3 cellular contexts compared by ENCODE assay signal in the genomic region with DNA sequence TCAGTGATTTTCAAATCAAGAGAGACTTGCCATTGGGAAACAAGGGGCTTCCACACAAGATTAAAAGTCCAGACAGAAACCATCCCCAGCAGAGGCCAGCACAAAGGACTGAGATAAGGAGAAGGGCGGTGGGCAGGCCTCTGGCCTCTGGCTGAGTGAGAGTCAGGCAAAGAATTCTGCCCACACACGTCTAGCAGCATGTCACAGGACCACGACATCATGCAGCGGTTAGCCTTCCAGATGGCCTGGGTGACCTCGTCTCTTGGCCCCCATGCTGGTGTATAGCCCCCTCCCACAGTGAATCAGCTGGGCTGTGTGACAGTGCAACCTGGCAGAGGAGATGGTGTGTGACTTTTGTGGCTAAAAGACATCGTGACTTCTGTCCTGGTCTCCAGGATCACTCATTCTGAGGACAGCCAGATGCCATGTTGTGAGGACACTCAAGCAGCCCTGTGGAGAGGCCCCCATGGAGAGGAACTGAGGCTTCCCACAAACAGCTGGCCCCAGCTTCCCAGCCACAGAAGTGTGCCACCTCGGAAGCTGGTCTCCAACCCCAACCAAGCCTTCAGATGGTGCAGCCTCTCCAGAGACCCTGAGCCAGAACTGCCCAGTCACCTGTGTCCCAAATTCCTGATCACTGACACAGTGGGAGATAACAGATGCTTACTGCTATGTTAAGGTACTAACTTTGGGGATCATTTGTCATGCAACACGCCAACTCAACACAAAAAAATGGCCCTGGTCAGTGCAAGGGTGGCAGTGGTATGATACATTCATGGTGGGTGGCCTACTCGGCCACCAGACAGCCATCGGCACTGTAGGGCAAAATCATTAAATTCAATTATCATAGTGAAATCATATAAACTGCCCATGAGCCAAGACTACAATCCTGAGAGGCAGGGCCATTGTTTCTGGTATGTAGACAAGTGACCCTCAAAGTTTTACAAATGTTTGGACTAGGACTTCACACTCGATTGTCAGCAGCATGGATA.
TF ChIP-seq lines count a peak whose summit lies in the region.

No MANE protein-coding gene starts in this region.

TF ChIP-seq in HEK293, 187 proteins besides CTCF, POLR2A, EP300 and RAD21 (continued from another document):
- TF ChIP-seq, protein P1, sequence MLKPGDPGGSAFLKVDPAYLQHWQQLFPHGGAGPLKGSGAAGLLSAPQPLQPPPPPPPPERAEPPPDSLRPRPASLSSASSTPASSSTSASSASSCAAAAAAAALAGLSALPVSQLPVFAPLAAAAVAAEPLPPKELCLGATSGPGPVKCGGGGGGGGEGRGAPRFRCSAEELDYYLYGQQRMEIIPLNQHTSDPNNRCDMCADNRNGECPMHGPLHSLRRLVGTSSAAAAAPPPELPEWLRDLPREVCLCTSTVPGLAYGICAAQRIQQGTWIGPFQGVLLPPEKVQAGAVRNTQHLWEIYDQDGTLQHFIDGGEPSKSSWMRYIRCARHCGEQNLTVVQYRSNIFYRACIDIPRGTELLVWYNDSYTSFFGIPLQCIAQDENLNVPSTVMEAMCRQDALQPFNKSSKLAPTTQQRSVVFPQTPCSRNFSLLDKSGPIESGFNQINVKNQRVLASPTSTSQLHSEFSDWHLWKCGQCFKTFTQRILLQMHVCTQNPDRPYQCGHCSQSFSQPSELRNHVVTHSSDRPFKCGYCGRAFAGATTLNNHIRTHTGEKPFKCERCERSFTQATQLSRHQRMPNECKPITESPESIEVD (tag by site-specific recombination; IDR thresholded peaks at IDR 0.05) = no peak
- TF ChIP-seq ZNF404 (tag by site-specific recombination; IDR thresholded peaks at IDR 0.05) (no peak), ZNF785 (tag by site-specific recombination; IDR thresholded peaks at IDR 0.05) (no peak), ZNF558 (tag by site-specific recombination; IDR thresholded peaks at IDR 0.05) (no peak), ZNF169 (tag by site-specific recombination; IDR thresholded peaks at IDR 0.05) (no peak), ZNF555 (tag by site-specific recombination; conservative IDR thresholded peaks at IDR 0.05) (no peak), ZNF350 (tag by site-specific recombination; IDR thresholded peaks at IDR 0.05) (no peak), ZNF530 (tag by site-specific recombination; IDR thresholded peaks at IDR 0.05; ENCODE audit: low read depth) (no peak)

TF ChIP-seq in WTC11, 78 proteins besides CTCF, POLR2A, EP300 and RAD21 (continued from another document):
- TF ChIP-seq, protein P2, sequence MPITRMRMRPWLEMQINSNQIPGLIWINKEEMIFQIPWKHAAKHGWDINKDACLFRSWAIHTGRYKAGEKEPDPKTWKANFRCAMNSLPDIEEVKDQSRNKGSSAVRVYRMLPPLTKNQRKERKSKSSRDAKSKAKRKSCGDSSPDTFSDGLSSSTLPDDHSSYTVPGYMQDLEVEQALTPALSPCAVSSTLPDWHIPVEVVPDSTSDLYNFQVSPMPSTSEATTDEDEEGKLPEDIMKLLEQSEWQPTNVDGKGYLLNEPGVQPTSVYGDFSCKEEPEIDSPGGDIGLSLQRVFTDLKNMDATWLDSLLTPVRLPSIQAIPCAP (CRISPR knock-in tag; IDR thresholded peaks at IDR 0.05) = no peak
- TF ChIP-seq ZNF396 (CRISPR knock-in tag; IDR thresholded peaks at IDR 0.05; ENCODE audit: borderline replicate concordance) = no peak
- no peak for TF ChIP-seq FOXP1 (CRISPR knock-in tag; IDR thresholded peaks at IDR 0.05; ENCODE audit: borderline replicate concordance)

TF ChIP-seq in HepG2, 621 proteins besides CTCF, POLR2A, EP300 and RAD21 (continued from another document and continues in another):
- TF ChIP-seq, protein P3, sequence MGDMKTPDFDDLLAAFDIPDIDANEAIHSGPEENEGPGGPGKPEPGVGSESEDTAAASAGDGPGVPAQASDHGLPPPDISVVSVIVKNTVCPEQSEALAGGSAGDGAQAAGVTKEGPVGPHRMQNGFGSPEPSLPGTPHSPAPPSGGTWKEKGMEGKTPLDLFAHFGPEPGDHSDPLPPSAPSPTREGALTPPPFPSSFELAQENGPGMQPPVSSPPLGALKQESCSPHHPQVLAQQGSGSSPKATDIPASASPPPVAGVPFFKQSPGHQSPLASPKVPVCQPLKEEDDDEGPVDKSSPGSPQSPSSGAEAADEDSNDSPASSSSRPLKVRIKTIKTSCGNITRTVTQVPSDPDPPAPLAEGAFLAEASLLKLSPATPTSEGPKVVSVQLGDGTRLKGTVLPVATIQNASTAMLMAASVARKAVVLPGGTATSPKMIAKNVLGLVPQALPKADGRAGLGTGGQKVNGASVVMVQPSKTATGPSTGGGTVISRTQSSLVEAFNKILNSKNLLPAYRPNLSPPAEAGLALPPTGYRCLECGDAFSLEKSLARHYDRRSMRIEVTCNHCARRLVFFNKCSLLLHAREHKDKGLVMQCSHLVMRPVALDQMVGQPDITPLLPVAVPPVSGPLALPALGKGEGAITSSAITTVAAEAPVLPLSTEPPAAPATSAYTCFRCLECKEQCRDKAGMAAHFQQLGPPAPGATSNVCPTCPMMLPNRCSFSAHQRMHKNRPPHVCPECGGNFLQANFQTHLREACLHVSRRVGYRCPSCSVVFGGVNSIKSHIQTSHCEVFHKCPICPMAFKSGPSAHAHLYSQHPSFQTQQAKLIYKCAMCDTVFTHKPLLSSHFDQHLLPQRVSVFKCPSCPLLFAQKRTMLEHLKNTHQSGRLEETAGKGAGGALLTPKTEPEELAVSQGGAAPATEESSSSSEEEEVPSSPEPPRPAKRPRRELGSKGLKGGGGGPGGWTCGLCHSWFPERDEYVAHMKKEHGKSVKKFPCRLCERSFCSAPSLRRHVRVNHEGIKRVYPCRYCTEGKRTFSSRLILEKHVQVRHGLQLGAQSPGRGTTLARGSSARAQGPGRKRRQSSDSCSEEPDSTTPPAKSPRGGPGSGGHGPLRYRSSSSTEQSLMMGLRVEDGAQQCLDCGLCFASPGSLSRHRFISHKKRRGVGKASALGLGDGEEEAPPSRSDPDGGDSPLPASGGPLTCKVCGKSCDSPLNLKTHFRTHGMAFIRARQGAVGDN (CRISPR knock-in tag; IDR thresholded peaks at IDR 0.05) = 0 out of 2 replicates have a peak, but pooled peaks have one; percentile 13
- TF ChIP-seq KLF11 (CRISPR knock-in tag; IDR thresholded peaks at IDR 0.05) (no peak), NR1H2 (CRISPR knock-in tag; IDR thresholded peaks at IDR 0.05; ENCODE audit: borderline replicate concordance, low read depth) (no peak), KMT2B (CRISPR knock-in tag; IDR thresholded peaks at IDR 0.05) (no peak), PRMT3 (CRISPR knock-in tag; IDR thresholded peaks at IDR 0.05; ENCODE audit: borderline replicate concordance, low read depth) (no peak), ZNF30 (CRISPR knock-in tag; IDR thresholded peaks at IDR 0.05) (no peak), ZNF749 (CRISPR knock-in tag; IDR thresholded peaks at IDR 0.05; ENCODE audit: borderline replicate concordance) (no peak), GATAD1 (CRISPR knock-in tag; IDR thresholded peaks at IDR 0.05) (no peak), ZZZ3 (CRISPR knock-in tag; IDR thresholded peaks at IDR 0.05; ENCODE audit: borderline replicate concordance) (no peak), ZNF282 (IDR thresholded peaks at IDR 0.05; ENCODE audit: partially characterized antibody) (no peak), ZBTB38 (CRISPR knock-in tag; IDR thresholded peaks at IDR 0.05) (peak; percentile 34; the same call in 1 of the 2 replicates)
- TF ChIP-seq, protein P4, sequence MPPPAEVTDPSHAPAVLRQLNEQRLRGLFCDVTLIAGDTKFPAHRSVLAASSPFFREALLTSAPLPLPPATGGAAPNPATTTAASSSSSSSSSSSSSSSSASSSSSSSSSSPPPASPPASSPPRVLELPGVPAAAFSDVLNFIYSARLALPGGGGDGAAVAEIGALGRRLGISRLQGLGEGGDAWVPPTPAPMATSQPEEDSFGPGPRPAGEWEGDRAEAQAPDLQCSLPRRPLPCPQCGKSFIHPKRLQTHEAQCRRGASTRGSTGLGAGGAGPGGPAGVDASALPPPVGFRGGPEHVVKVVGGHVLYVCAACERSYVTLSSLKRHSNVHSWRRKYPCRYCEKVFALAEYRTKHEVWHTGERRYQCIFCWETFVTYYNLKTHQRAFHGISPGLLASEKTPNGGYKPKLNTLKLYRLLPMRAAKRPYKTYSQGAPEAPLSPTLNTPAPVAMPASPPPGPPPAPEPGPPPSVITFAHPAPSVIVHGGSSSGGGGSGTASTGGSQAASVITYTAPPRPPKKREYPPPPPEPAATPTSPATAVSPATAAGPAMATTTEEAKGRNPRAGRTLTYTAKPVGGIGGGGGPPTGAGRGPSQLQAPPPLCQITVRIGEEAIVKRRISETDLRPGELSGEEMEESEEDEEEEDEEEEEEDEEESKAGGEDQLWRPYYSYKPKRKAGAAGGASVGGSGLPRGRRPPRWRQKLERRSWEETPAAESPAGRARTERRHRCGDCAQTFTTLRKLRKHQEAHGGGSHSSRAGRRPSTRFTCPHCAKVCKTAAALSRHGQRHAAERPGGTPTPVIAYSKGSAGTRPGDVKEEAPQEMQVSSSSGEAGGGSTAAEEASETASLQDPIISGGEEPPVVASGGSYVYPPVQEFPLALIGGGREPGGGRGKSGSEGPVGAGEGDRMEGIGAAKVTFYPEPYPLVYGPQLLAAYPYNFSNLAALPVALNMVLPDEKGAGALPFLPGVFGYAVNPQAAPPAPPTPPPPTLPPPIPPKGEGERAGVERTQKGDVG (CRISPR knock-in tag; IDR thresholded peaks at IDR 0.05; ENCODE audit: borderline replicate concordance) = 0 out of 2 replicates have a peak, but pooled peaks have one; percentile 47
- TF ChIP-seq, protein P5, sequence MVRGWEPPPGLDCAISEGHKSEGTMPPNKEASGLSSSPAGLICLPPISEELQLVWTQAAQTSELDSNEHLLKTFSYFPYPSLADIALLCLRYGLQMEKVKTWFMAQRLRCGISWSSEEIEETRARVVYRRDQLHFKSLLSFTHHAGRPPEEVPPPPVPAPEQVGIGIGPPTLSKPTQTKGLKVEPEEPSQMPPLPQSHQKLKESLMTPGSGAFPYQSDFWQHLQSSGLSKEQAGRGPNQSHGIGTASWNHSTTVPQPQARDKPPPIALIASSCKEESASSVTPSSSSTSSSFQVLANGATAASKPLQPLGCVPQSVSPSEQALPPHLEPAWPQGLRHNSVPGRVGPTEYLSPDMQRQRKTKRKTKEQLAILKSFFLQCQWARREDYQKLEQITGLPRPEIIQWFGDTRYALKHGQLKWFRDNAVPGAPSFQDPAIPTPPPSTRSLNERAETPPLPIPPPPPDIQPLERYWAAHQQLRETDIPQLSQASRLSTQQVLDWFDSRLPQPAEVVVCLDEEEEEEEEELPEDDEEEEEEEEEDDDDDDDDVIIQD (CRISPR knock-in tag; IDR thresholded peaks at IDR 0.05; ENCODE audit: low read depth) = no peak
- TF ChIP-seq, protein P6, sequence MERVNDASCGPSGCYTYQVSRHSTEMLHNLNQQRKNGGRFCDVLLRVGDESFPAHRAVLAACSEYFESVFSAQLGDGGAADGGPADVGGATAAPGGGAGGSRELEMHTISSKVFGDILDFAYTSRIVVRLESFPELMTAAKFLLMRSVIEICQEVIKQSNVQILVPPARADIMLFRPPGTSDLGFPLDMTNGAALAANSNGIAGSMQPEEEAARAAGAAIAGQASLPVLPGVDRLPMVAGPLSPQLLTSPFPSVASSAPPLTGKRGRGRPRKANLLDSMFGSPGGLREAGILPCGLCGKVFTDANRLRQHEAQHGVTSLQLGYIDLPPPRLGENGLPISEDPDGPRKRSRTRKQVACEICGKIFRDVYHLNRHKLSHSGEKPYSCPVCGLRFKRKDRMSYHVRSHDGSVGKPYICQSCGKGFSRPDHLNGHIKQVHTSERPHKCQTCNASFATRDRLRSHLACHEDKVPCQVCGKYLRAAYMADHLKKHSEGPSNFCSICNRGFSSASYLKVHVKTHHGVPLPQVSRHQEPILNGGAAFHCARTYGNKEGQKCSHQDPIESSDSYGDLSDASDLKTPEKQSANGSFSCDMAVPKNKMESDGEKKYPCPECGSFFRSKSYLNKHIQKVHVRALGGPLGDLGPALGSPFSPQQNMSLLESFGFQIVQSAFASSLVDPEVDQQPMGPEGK (CRISPR knock-in tag; IDR thresholded peaks at IDR 0.05) = 0 out of 2 replicates have a peak, but pooled peaks have one; percentile 31
- TF ChIP-seq, protein P7, sequence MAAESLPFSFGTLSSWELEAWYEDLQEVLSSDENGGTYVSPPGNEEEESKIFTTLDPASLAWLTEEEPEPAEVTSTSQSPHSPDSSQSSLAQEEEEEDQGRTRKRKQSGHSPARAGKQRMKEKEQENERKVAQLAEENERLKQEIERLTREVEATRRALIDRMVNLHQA (CRISPR knock-in tag; IDR thresholded peaks at IDR 0.05) = no peak
- TF ChIP-seq, protein P8, sequence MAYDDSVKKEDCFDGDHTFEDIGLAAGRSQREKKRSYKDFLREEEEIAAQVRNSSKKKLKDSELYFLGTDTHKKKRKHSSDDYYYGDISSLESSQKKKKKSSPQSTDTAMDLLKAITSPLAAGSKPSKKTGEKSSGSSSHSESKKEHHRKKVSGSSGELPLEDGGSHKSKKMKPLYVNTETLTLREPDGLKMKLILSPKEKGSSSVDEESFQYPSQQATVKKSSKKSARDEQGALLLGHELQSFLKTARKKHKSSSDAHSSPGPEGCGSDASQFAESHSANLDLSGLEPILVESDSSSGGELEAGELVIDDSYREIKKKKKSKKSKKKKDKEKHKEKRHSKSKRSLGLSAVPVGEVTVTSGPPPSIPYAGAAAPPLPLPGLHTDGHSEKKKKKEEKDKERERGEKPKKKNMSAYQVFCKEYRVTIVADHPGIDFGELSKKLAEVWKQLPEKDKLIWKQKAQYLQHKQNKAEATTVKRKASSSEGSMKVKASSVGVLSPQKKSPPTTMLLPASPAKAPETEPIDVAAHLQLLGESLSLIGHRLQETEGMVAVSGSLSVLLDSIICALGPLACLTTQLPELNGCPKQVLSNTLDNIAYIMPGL (CRISPR knock-in tag; IDR thresholded peaks at IDR 0.05; ENCODE audit: borderline replicate concordance in 1 of 2, low read depth in 1 of 2) = no peak
- TF ChIP-seq, protein P9, sequence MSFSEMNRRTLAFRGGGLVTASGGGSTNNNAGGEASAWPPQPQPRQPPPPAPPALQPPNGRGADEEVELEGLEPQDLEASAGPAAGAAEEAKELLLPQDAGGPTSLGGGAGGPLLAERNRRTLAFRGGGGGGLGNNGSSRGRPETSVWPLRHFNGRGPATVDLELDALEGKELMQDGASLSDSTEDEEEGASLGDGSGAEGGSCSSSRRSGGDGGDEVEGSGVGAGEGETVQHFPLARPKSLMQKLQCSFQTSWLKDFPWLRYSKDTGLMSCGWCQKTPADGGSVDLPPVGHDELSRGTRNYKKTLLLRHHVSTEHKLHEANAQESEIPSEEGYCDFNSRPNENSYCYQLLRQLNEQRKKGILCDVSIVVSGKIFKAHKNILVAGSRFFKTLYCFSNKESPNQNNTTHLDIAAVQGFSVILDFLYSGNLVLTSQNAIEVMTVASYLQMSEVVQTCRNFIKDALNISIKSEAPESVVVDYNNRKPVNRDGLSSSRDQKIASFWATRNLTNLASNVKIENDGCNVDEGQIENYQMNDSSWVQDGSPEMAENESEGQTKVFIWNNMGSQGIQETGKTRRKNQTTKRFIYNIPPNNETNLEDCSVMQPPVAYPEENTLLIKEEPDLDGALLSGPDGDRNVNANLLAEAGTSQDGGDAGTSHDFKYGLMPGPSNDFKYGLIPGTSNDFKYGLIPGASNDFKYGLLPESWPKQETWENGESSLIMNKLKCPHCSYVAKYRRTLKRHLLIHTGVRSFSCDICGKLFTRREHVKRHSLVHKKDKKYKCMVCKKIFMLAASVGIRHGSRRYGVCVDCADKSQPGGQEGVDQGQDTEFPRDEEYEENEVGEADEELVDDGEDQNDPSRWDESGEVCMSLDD (CRISPR knock-in tag; IDR thresholded peaks at IDR 0.05; ENCODE audit: borderline replicate concordance) = no peak
